In the genomic region with DNA sequence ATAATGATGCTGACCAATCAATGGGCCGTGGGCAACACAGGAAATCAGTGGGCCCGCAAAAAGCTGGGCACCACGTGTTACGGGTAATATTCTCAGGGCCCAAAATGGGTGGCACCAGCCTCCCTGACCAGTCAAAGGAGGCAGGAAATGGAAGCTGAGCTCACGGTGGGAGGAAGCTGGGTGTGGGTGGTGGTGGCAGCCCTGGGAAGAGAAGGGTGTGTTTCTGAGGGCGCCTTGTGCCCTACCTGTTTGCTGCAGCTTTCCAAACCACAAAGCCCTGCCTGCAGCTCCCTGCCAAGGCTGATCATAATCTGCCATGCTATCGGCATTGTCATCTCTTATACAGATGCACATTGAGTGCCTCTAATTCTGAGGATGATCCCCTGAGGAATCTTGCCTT, we compare ENCODE assay signal across 12 cellular contexts.
DNase-seq lines count a peak whose midpoint lies in the region; ATAC-seq lines count a peak whose summit lies in the region.
"Had no signal": no experiment of that assay in that cellular context is flagged by ENCODE, and none has a peak within 500 bp of the region (broad histone marks: within the 10 kb centered on the region; RNA-seq: fewer than 3 reads in every experiment).

No MANE protein-coding gene starts in this region.

- DNase-seq in CD8-positive, alpha-beta memory T cell, result no peak
- DNase-seq in Daoy (ENCODE audit: low read depth) (peak; percentile 49), mucosa of gallbladder (ENCODE audit: low spot score) (peak; percentile 57), cerebellar cortex (ENCODE audit: low spot score) (no peak), SW 1271 (lab: John Stamatoyannopoulos, UW) (no peak)
- DNase-seq in T-helper 2 cell treated with Interferon-gamma antibody and Interleukin-4, amounts not matched to agents 5 μg/mL and 100 μg/mL, for 36 hours (ENCODE audit: low spot score), result no peak
- DNase-seq in naive thymus-derived CD8-positive, alpha-beta T cell, result no peak
- DNase-seq: CD8-positive, alpha-beta T cell; naive B cell; NCI-H2227 treated with DMSO at 0.1 percent for 48 hours; stimulated activated CD4-positive, alpha-beta T cell treated with anti-CD3 and anti-CD28 coated beads, Interleukin-4, amount 100 ng/mL, for 1 hour had no signal

- H3K36me3 Mint-ChIP-seq in CD8-positive, alpha-beta memory T cell, result peaks cover 0 to 3% (median 0%) of the 10 kb centered on the region in 3 donors
- no peaks in the 10 kb centered on the region for H3K36me3 Mint-ChIP-seq in T-helper 2 cell treated with Interferon-gamma antibody and Interleukin-4, amounts not matched to agents 5 μg/mL and 100 μg/mL, for 36 hours (ENCODE audit: low read depth)
- no peaks in the 10 kb centered on the region for H3K36me3 Mint-ChIP-seq in naive thymus-derived CD8-positive, alpha-beta T cell
- H3K36me3 Mint-ChIP-seq: CD8-positive, alpha-beta T cell; naive B cell had no signal

- ATAC-seq in naive thymus-derived CD8-positive, alpha-beta T cell, result no peak
- ATAC-seq: CD8-positive, alpha-beta T cell had no signal

- no peaks in the 10 kb centered on the region for H3K9me3 Mint-ChIP-seq in CD8-positive, alpha-beta memory T cell
- no peaks in the 10 kb centered on the region for H3K9me3 Mint-ChIP-seq in T-helper 2 cell treated with Interferon-gamma antibody and Interleukin-4, amounts not matched to agents 5 μg/mL and 100 μg/mL, for 36 hours
- H3K9me3 Mint-ChIP-seq in naive thymus-derived CD8-positive, alpha-beta T cell, result no peaks in the 10 kb centered on the region
- H3K9me3 Mint-ChIP-seq: CD8-positive, alpha-beta T cell had no signal

- H3K4me1 Mint-ChIP-seq in CD8-positive, alpha-beta memory T cell, result peaks cover 11 to 17% (median 16%) of the 10 kb centered on the region in 3 donors
- peaks cover 19% of the 10 kb centered on the region for H3K4me1 Mint-ChIP-seq in T-helper 2 cell treated with Interferon-gamma antibody and Interleukin-4, amounts not matched to agents 5 μg/mL and 100 μg/mL, for 36 hours (ENCODE audit: low read depth)
- H3K4me1 Mint-ChIP-seq in naive thymus-derived CD8-positive, alpha-beta T cell, result peaks cover 6 to 15% (median 14%) of the 10 kb centered on the region in 4 donors
- H3K4me1 Mint-ChIP-seq: naive B cell had no signal

- no peak overlapping the region for H3K27ac ChIP-seq in CD8-positive, alpha-beta memory T cell (ENCODE audit: low read depth, low read length)
- H3K27ac ChIP-seq: vagina had no signal

- peak overlapping the region in 5 of 8 donors; percentile 1 to 69 (median 54) for H3K27ac Mint-ChIP-seq in CD8-positive, alpha-beta memory T cell
- peak overlapping the region; percentile 56 for H3K27ac Mint-ChIP-seq in T-helper 2 cell treated with Interferon-gamma antibody and Interleukin-4, amounts not matched to agents 5 μg/mL and 100 μg/mL, for 36 hours
- peak overlapping the region in 5 of 10 donors; percentile 14 to 85 (median 55) for H3K27ac Mint-ChIP-seq in naive thymus-derived CD8-positive, alpha-beta T cell
- H3K27ac Mint-ChIP-seq: CD8-positive, alpha-beta T cell; naive B cell had no signal

- H3K4me3 Mint-ChIP-seq in CD8-positive, alpha-beta memory T cell, result peak overlapping the region in 3 of 7 donors; percentile 10 to 69 (median 37)
- peak overlapping the region; percentile 51 for H3K4me3 Mint-ChIP-seq in T-helper 2 cell treated with Interferon-gamma antibody and Interleukin-4, amounts not matched to agents 5 μg/mL and 100 μg/mL, for 36 hours
- H3K4me3 Mint-ChIP-seq in naive thymus-derived CD8-positive, alpha-beta T cell, result peak overlapping the region in 5 of 10 donors; percentile 4 to 49 (median 34)
- H3K4me3 Mint-ChIP-seq: CD8-positive, alpha-beta T cell; naive B cell had no signal

- no peaks in the 10 kb centered on the region for H3K36me3 ChIP-seq in CD8-positive, alpha-beta memory T cell (ENCODE audit: insufficient read depth, low read length)
- H3K36me3 ChIP-seq: vagina had no signal

- CTCF ChIA-PET in CD8-positive, alpha-beta memory T cell (lab: Charles Lee), result no interaction called here

- H3K27me3 ChIP-seq in CD8-positive, alpha-beta memory T cell (ENCODE audit: insufficient read depth, low read length, poor library complexity, severe bottlenecking), result no peaks in the 10 kb centered on the region
- H3K27me3 ChIP-seq: vagina had no signal

- no peaks in the 10 kb centered on the region for H3K27me3 Mint-ChIP-seq in CD8-positive, alpha-beta memory T cell
- H3K27me3 Mint-ChIP-seq in T-helper 2 cell treated with Interferon-gamma antibody and Interleukin-4, amounts not matched to agents 5 μg/mL and 100 μg/mL, for 36 hours (ENCODE audit: low read depth), result peaks cover 9% of the 10 kb centered on the region
- H3K27me3 Mint-ChIP-seq in naive thymus-derived CD8-positive, alpha-beta T cell, result peaks cover 0 to 9% (median 0%) of the 10 kb centered on the region in 5 donors

- peak overlapping the region; percentile 12 for H3K4me3 ChIP-seq in CD8-positive, alpha-beta memory T cell (ENCODE audit: low read length)
- H3K4me3 ChIP-seq: vagina had no signal

- H3K4me1 ChIP-seq in CD8-positive, alpha-beta memory T cell (ENCODE audit: insufficient read depth, low read length), result peaks cover 12% of the 10 kb centered on the region
- H3K4me1 ChIP-seq: vagina had no signal

- POLR2A ChIA-PET in CD8-positive, alpha-beta memory T cell (lab: Charles Lee), result no interaction called here
- POLR2A ChIA-PET in naive thymus-derived CD8-positive, alpha-beta T cell (lab: Charles Lee), result no interaction called here

- no peaks in the 10 kb centered on the region for H3K9me3 ChIP-seq in CD8-positive, alpha-beta memory T cell (ENCODE audit: low read length)
- H3K9me3 ChIP-seq: vagina had no signal

Comparison
In these comparisons a context has a peak if more than half of its experiments do, and no peak if none do; other contexts are left out.
1. DNase-seq: peak in Daoy (single experiment) and mucosa of gallbladder (single experiment); none in CD8-positive, alpha-beta memory T cell (0 of 5), T-helper 2 cell treated with Interferon-gamma antibody and Interleukin-4, amounts not matched to agents 5 μg/mL and 100 μg/mL, for 36 hours (single experiment), naive thymus-derived CD8-positive, alpha-beta T cell (0 of 10), cerebellar cortex (single experiment) and SW 1271 (0 of 2).